In the genomic region with DNA sequence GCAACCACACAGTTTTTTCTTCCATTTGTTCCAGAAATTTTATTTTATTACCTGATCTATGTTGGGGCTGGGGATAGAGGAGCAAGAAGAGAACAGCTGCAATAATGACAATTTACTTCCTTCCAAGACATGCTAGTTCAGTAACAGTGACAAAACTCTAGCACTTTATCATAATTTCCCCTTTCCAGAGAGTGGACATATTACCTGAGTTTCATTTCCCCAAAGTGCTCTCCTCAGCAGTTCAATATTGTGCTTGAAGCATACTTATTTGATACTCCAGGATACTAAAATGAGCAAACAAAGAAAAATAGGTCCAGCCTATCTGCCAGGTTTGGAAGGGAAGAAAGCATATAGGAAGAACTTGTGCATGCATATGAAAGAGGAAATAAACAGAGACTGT, we compare ENCODE assay signal across 25 cellular contexts.
DNase-seq lines count a peak whose midpoint lies in the region; ATAC-seq, FAIRE-seq and TF ChIP-seq lines count a peak whose summit lies in the region.
"Had no signal": no experiment of that assay in that cellular context is flagged by ENCODE, and none has a peak within 500 bp of the region (broad histone marks: within the 10 kb centered on the region; RNA-seq: fewer than 3 reads in every experiment).

No MANE protein-coding gene starts in this region.

- DNase-seq in NCI-H345 (lab: John Stamatoyannopoulos, UW) (peak; percentile 6), NCI-H345 treated with DMSO at 0.1 percent for 48 hours (lab: John Stamatoyannopoulos, UW; ENCODE audit: unreplicated experiment) (no peak), MV-4-11 (lab: John Stamatoyannopoulos, UW) (peak; percentile 3), NOMO-1 treated with dmso at 0.1 percent for 144 hours (lab: John Stamatoyannopoulos, UW; ENCODE audit: unreplicated experiment) (peak; percentile 5), HTR-8/SVneo (ENCODE audit: insufficient read length, low spot score) (no peak), MCF 10A (ENCODE audit: unreplicated experiment) (no peak)
- DNase-seq in stimulated activated naive B cell treated with anti-CD40 and anti-IgM and Interleukin-4, amounts not matched to agents 10 μg/mL and 1 μg/mL and 100 μg/mL, for 72 hours = no peak
- no peak for DNase-seq in T-helper 2 cell treated with Interferon-gamma antibody and Interleukin-4, amounts not matched to agents 5 μg/mL and 100 μg/mL, for 36 hours (ENCODE audit: low spot score)
- DNase-seq: AML-193; CD4-positive, alpha-beta T cell; DND-41; GM23248; MG63; NCI-H1092 treated with DMSO at 0.1 percent for 48 hours; NCI-H1436; NCI-H187; NCI-H2171; NCI-H226; NCI-H774; PC-9; T-helper 9 cell had no signal

- no peak overlapping the region for H3K27ac Mint-ChIP-seq in stimulated activated naive B cell treated with anti-CD40 and anti-IgM and Interleukin-4, amounts not matched to agents 10 μg/mL and 1 μg/mL and 100 μg/mL, for 72 hours
- H3K27ac Mint-ChIP-seq in T-helper 2 cell treated with Interferon-gamma antibody and Interleukin-4, amounts not matched to agents 5 μg/mL and 100 μg/mL, for 36 hours = no peak overlapping the region
- H3K27ac Mint-ChIP-seq in MCF 10A (ENCODE audit: low read depth, unreplicated experiment) = no peak overlapping the region
- H3K27ac Mint-ChIP-seq: CD4-positive, alpha-beta T cell had no signal

- ATAC-seq in stimulated activated naive B cell treated with anti-CD40 and anti-IgM and Interleukin-4, amounts not matched to agents 10 μg/mL and 1 μg/mL and 100 μg/mL, for 72 hours (replicated peaks) = peak; percentile 38 to 40
- ATAC-seq: Right ventricle myocardium inferior had no signal

- intact Hi-C loops in MCF 10A (cut with micrococcal nuclease) = no loop called here

- peaks cover 2% of the 10 kb centered on the region in 2 donors for H3K36me3 Mint-ChIP-seq in stimulated activated naive B cell treated with anti-CD40 and anti-IgM and Interleukin-4, amounts not matched to agents 10 μg/mL and 1 μg/mL and 100 μg/mL, for 72 hours
- no peaks in the 10 kb centered on the region for H3K36me3 Mint-ChIP-seq in T-helper 2 cell treated with Interferon-gamma antibody and Interleukin-4, amounts not matched to agents 5 μg/mL and 100 μg/mL, for 36 hours (ENCODE audit: low read depth)
- H3K36me3 Mint-ChIP-seq in MCF 10A (ENCODE audit: insufficient read depth, unreplicated experiment) = no peaks in the 10 kb centered on the region

- CTCF ChIA-PET in MCF 10A (lab: Yijun Ruan, JAX) = no interaction called here

- POLR2A ChIA-PET in MCF 10A (lab: Yijun Ruan, JAX) = no interaction called here

- peaks cover 3 to 6% of the 10 kb centered on the region in 2 donors for H3K9me3 Mint-ChIP-seq in stimulated activated naive B cell treated with anti-CD40 and anti-IgM and Interleukin-4, amounts not matched to agents 10 μg/mL and 1 μg/mL and 100 μg/mL, for 72 hours
- H3K9me3 Mint-ChIP-seq in T-helper 2 cell treated with Interferon-gamma antibody and Interleukin-4, amounts not matched to agents 5 μg/mL and 100 μg/mL, for 36 hours = peaks cover 6% of the 10 kb centered on the region
- peaks cover 7% of the 10 kb centered on the region for H3K9me3 Mint-ChIP-seq in MCF 10A (ENCODE audit: unreplicated experiment)
- H3K9me3 Mint-ChIP-seq: CD4-positive, alpha-beta T cell had no signal

- peaks cover 14 to 25% of the 10 kb centered on the region in 2 donors for H3K27me3 Mint-ChIP-seq in stimulated activated naive B cell treated with anti-CD40 and anti-IgM and Interleukin-4, amounts not matched to agents 10 μg/mL and 1 μg/mL and 100 μg/mL, for 72 hours
- peaks cover 2% of the 10 kb centered on the region for H3K27me3 Mint-ChIP-seq in T-helper 2 cell treated with Interferon-gamma antibody and Interleukin-4, amounts not matched to agents 5 μg/mL and 100 μg/mL, for 36 hours (ENCODE audit: low read depth)
- H3K27me3 Mint-ChIP-seq in MCF 10A (ENCODE audit: insufficient read depth, unreplicated experiment) = peaks cover 33% of the 10 kb centered on the region

- TF ChIP-seq CTCF in MCF 10A (IDR thresholded peaks at IDR 0.05; ENCODE audit: unreplicated experiment) = no peak

- peaks cover 5 to 6% of the 10 kb centered on the region in 2 donors for H3K4me1 Mint-ChIP-seq in stimulated activated naive B cell treated with anti-CD40 and anti-IgM and Interleukin-4, amounts not matched to agents 10 μg/mL and 1 μg/mL and 100 μg/mL, for 72 hours
- H3K4me1 Mint-ChIP-seq in T-helper 2 cell treated with Interferon-gamma antibody and Interleukin-4, amounts not matched to agents 5 μg/mL and 100 μg/mL, for 36 hours (ENCODE audit: low read depth) = no peaks in the 10 kb centered on the region
- no peaks in the 10 kb centered on the region for H3K4me1 Mint-ChIP-seq in MCF 10A (ENCODE audit: insufficient read depth, unreplicated experiment)

- H3K4me3 Mint-ChIP-seq in stimulated activated naive B cell treated with anti-CD40 and anti-IgM and Interleukin-4, amounts not matched to agents 10 μg/mL and 1 μg/mL and 100 μg/mL, for 72 hours = no peak overlapping the region
- no peak overlapping the region for H3K4me3 Mint-ChIP-seq in T-helper 2 cell treated with Interferon-gamma antibody and Interleukin-4, amounts not matched to agents 5 μg/mL and 100 μg/mL, for 36 hours
- no peak overlapping the region for H3K4me3 Mint-ChIP-seq in MCF 10A (ENCODE audit: unreplicated experiment)
- H3K4me3 Mint-ChIP-seq: CD4-positive, alpha-beta T cell had no signal

- no peak for FAIRE-seq in HTR-8/SVneo (lab: Jason Lieb, UNC)
- FAIRE-seq: A204.1, GM18507, HepG2 had no signal

- BruUV-seq in MCF 10A (replicated peaks; lab: Mats Ljungman, UMichigan) = no TSS peak

Comparison
In these comparisons a context has a peak if more than half of its experiments do, and no peak if none do; other contexts are left out.
1. DNase-seq: peak in NCI-H345 (single experiment), MV-4-11 (single experiment) and NOMO-1 treated with dmso at 0.1 percent for 144 hours (single experiment); none in NCI-H345 treated with DMSO at 0.1 percent for 48 hours (single experiment), stimulated activated naive B cell treated with anti-CD40 and anti-IgM and Interleukin-4, amounts not matched to agents 10 μg/mL and 1 μg/mL and 100 μg/mL, for 72 hours (single experiment), T-helper 2 cell treated with Interferon-gamma antibody and Interleukin-4, amounts not matched to agents 5 μg/mL and 100 μg/mL, for 36 hours (single experiment), HTR-8/SVneo (single experiment) and MCF 10A (single experiment).